In genomic region chr2:75570948-75571729, GRCh38 we compare ENCODE assay signal across 10 cellular contexts. TPM values are rescaled to one million over a fixed set of nuclear protein-coding genes. Genes with fewer than 3 reads are reported as not detected.
DNase-seq lines count a peak whose midpoint lies in the region; ATAC-seq, FAIRE-seq and TF ChIP-seq lines count a peak whose summit lies in the region.
"Had no signal": no experiment of that assay in that cellular context is flagged by ENCODE, and none has a peak within 500 bp of the region (broad histone marks: within the 10 kb centered on the region; RNA-seq: fewer than 3 reads in every experiment).

No MANE protein-coding gene starts in this region.

- in situ Hi-C loops in mammary epithelial cell (cut with MboI; ENCODE audit: low sequenced_read_pairs in 2 of 2) = no loop called here
- in situ Hi-C loops in gastrocnemius medialis (cut with MboI; ENCODE audit: low sequenced_read_pairs in 4 of 4) = no loop called here

- H3K36me3 Mint-ChIP-seq in MCF 10A (ENCODE audit: insufficient read depth, unreplicated experiment) = no peaks in the 10 kb centered on the region
- H3K36me3 Mint-ChIP-seq in type B pancreatic cell = no peaks in the 10 kb centered on the region

- POLR2A ChIA-PET in MCF 10A (lab: Yijun Ruan, JAX) = interaction anchor here (1.0 to 5.1 kb wide), 2 partner anchors 9 to 29 kb away, joined by 3 to 33 read pairs; partner anchors contain the start of gene EVA1A

- H2AFZ ChIP-seq in mammary epithelial cell (ENCODE audit: low read depth, low read length) = peak overlapping the region; percentile 4

- TF ChIP-seq POLR2A in gastrocnemius medialis (IDR thresholded peaks at IDR 0.05) = no peak

- H3K27ac ChIP-seq in mammary epithelial cell (ENCODE audit: insufficient read depth, low read depth, low read length) (no peak overlapping the region), lower lobe of right lung (peak overlapping the region; percentile 71), gastrocnemius medialis (no peak overlapping the region)

- dilution Hi-C loops in mammary epithelial cell (cut with HindIII; ENCODE audit: low sequenced_read_pairs) = loop anchor here (5.0 kb wide), 1 partner anchor 49 kb away; no protein-coding TSS in a partner anchor

- H3K9me3 ChIP-seq in mammary epithelial cell (replicated peaks; ENCODE audit: insufficient read depth, low read length) (no peaks in the 10 kb centered on the region), lower lobe of right lung (no peaks in the 10 kb centered on the region), gastrocnemius medialis (no peaks in the 10 kb centered on the region)

- intact Hi-C loops in mammary epithelial cell (cut with micrococcal nuclease) (no loop called here), MCF 10A (cut with micrococcal nuclease) (no loop called here), lower lobe of right lung (cut with DNase I) (no loop called here), gastrocnemius medialis (cut with DNase I; ENCODE audit: low total_unique reads) (no loop called here)

- peaks cover 21% of the 10 kb centered on the region for H3K4me1 Mint-ChIP-seq in MCF 10A (ENCODE audit: insufficient read depth, unreplicated experiment)
- H3K4me1 Mint-ChIP-seq in type B pancreatic cell (ENCODE audit: unreplicated experiment) = peaks cover 42% of the 10 kb centered on the region

- no peak for FAIRE-seq in bronchial epithelial cell (lab: Jason Lieb, UNC)

- H3K27ac Mint-ChIP-seq in MCF 10A (ENCODE audit: low read depth, unreplicated experiment) (no peak overlapping the region), type B pancreatic cell (peak overlapping the region; percentile 51)

- H3K4me2 ChIP-seq in mammary epithelial cell (ENCODE audit: insufficient read depth, low read depth, low read length) = no peak overlapping the region

- BruUV-seq in mammary epithelial cell (replicated peaks; lab: Mats Ljungman, UMichigan) (no TSS peak), MCF 10A (replicated peaks; lab: Mats Ljungman, UMichigan) (no TSS peak)

- no peak for DNase-seq in mammary epithelial cell
- DNase-seq in MCF 10A (ENCODE audit: unreplicated experiment) = no peak
- peak; percentile 45 for DNase-seq in bronchial epithelial cell (ENCODE audit: low read depth)
- no peak for DNase-seq in lower lobe of right lung
- no peak for DNase-seq in type B pancreatic cell (ENCODE audit: extremely low spot score, unreplicated experiment)
- no peak for DNase-seq in NCI-H446 treated with DMSO at 0.1 percent for 48 hours (lab: John Stamatoyannopoulos, UW)
- no peak for DNase-seq in gastrocnemius medialis
- DNase-seq: activated CD4-positive, CD25-positive, alpha-beta regulatory T cell; activated naive CD4-positive, alpha-beta T cell treated with anti-CD3 and anti-CD28 coated beads, Interleukin-2, amount 50 U/mL, for 16 hours had no signal

- H3K27me3 ChIP-seq in mammary epithelial cell (ENCODE audit: insufficient read depth, low read length) (no peaks in the 10 kb centered on the region), bronchial epithelial cell (ENCODE audit: control insufficient read depth, insufficient read depth, low read length) (no peaks in the 10 kb centered on the region), lower lobe of right lung (ENCODE audit: low read depth) (no peaks in the 10 kb centered on the region), gastrocnemius medialis (no peaks in the 10 kb centered on the region)

- H3K27me3 Mint-ChIP-seq in MCF 10A (ENCODE audit: insufficient read depth, unreplicated experiment) (no peaks in the 10 kb centered on the region), type B pancreatic cell (no peaks in the 10 kb centered on the region)

- TF ChIP-seq CTCF in mammary epithelial cell (conservative IDR thresholded peaks at IDR 0.05 in 1 of 2, IDR thresholded peaks at IDR 0.05 in 1 of 2; ENCODE audit: extremely low read depth in 1 of 2, insufficient read depth in 1 of 2, low read depth in 1 of 2, low read length in 2 of 2) (no peak), MCF 10A (IDR thresholded peaks at IDR 0.05; ENCODE audit: unreplicated experiment) (no peak), bronchial epithelial cell (IDR thresholded peaks at IDR 0.05; ENCODE audit: insufficient read depth, low read length, severe bottlenecking) (no peak), lower lobe of right lung (IDR thresholded peaks at IDR 0.05) (no peak), type B pancreatic cell (conservative IDR thresholded peaks at IDR 0.05) (no peak), gastrocnemius medialis (IDR thresholded peaks at IDR 0.05 in 4 of 5, conservative IDR thresholded peaks at IDR 0.05 in 1 of 5) (no peak)

- CTCF ChIA-PET in mammary epithelial cell (lab: Charles Lee; ENCODE audit: low non-redundant PET) = no interaction called here
- CTCF ChIA-PET in MCF 10A (lab: Yijun Ruan, JAX) = interaction anchor here (0.7 to 15.3 kb wide), 7 partner anchors 11 to 106 kb away, joined by 3 to 159 read pairs (median 6); no protein-coding TSS in a partner anchor

- H3K4me3 Mint-ChIP-seq in MCF 10A (ENCODE audit: unreplicated experiment) (no peak overlapping the region), type B pancreatic cell (peak overlapping the region; percentile 32)

- H3K36me3 ChIP-seq in mammary epithelial cell (ENCODE audit: insufficient read depth, low read length) (no peaks in the 10 kb centered on the region), bronchial epithelial cell (ENCODE audit: control insufficient read depth, insufficient read depth, low read length) (no peaks in the 10 kb centered on the region), lower lobe of right lung (no peaks in the 10 kb centered on the region), gastrocnemius medialis (no peaks in the 10 kb centered on the region)

- H3K4me3 ChIP-seq in mammary epithelial cell (replicated peaks in 1 of 3; ENCODE audit: insufficient read depth in 1 of 3, low read depth in 2 of 3, low read length in 3 of 3) (no peak overlapping the region), bronchial epithelial cell (ENCODE audit: low read depth, low read length) (no peak overlapping the region), lower lobe of right lung (no peak overlapping the region), gastrocnemius medialis (no peak overlapping the region)

- peak; percentile 93 to 95 for ATAC-seq in lower lobe of right lung
- ATAC-seq in gastrocnemius medialis = no peak
- ATAC-seq in GM18868 (IDR thresholded peaks at IDR 0.05; ENCODE audit: unreplicated experiment) = no peak

- H3K4me1 ChIP-seq in mammary epithelial cell (ENCODE audit: insufficient read depth, low read length) (peaks cover 49% of the 10 kb centered on the region), lower lobe of right lung (no peaks in the 10 kb centered on the region), gastrocnemius medialis (no peaks in the 10 kb centered on the region)

- H3K9me3 Mint-ChIP-seq in MCF 10A (ENCODE audit: unreplicated experiment) (no peaks in the 10 kb centered on the region), type B pancreatic cell (no peaks in the 10 kb centered on the region)

- no peaks in the 10 kb centered on the region for H3K79me2 ChIP-seq in mammary epithelial cell (ENCODE audit: insufficient read depth, low read length)

- H4K20me1 ChIP-seq in mammary epithelial cell (ENCODE audit: insufficient read depth, low read length) = no peaks in the 10 kb centered on the region

- WGBS in mammary epithelial cell (ENCODE audit: low coverage, missing lambda C conversion rate) = 56% methylated on average over 7 of the region's 7 CpGs

- no peak overlapping the region for H3K9ac ChIP-seq in mammary epithelial cell (ENCODE audit: insufficient read depth, low read length)

RNA-seq across cellular contexts. Expression of gene EVA1A, which starts 10.4 kb away (rescaled TPM):
- total RNA-seq in mammary epithelial cell (10 to 100 TPM; 19.2 to 28.7 TPM), MCF 10A (2022) (7.6 and 14.4 TPM in 2 replicates), bronchial epithelial cell (4.6 and 5.8 TPM in 2 replicates), lower lobe of right lung (31.7 TPM), type B pancreatic cell (ENCODE audit: low replicate concordance) (10.8 and 13.5 TPM in 2 replicates), gastrocnemius medialis (1 to 10 TPM in 2 of 4 donors, under 1 TPM in 2; 0.16 to 2.4 (median 0.82) TPM)
- 28.0 TPM for polyA plus RNA-seq in mammary epithelial cell
- polyA minus RNA-seq in mammary epithelial cell = 37.7 TPM

Comparison
In these comparisons a context has a peak if more than half of its experiments do, and no peak if none do; other contexts are left out.
1. ATAC-seq: peak in lower lobe of right lung (2 of 2); none in gastrocnemius medialis (0 of 2) and GM18868 (single experiment).